Comparison of ENCODE assay signal across 9 cellular contexts in the genomic region with DNA sequence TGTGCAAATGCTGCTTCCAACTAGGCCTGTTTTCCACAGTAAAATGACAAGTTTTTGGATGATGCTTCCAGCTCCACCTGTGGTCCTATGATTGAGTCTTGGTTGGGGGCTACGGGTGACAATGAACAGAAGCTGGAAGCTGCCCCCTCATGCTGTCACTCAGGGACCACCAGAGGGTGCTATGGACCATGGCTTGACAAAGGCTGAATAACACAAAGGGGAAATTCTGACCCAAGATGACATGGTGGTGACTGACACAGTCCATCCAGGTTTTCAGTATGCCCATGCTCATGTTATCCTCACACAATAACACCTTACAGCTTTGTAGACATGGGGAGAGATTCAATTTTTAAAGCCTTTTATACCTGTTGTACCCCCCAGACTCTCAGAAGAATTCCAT. TPM values are rescaled to one million over a fixed set of nuclear protein-coding genes. Genes with fewer than 3 reads are reported as not detected.
A peak's percentile ranks its signal among the peaks of the same experiment; 100 is the strongest.
DNase-seq lines count a peak whose midpoint lies in the region; ATAC-seq and TF ChIP-seq lines count a peak whose summit lies in the region.
"Had no signal": no experiment of that assay in that cellular context is flagged by ENCODE, and none has a peak within 500 bp of the region (broad histone marks: within the 10 kb centered on the region; RNA-seq: fewer than 3 reads in every experiment).

No MANE protein-coding gene starts in this region.

- 52% methylated on average over 1 of the region's 1 CpG for WGBS in smooth muscle cell (ENCODE audit: low lambda C conversion rate)

- no peak overlapping the region for H3K4me2 ChIP-seq in smooth muscle cell

- no peak overlapping the region for H3K4me3 ChIP-seq in smooth muscle cell
- H3K4me3 ChIP-seq in CD4-positive, alpha-beta memory T cell (ENCODE audit: low read length in 2 of 2), result no peak overlapping the region

- intact Hi-C loops in activated naive CD4-positive, alpha-beta T cell treated with anti-CD3 and anti-CD28 coated beads for 36 hours (cut with micrococcal nuclease), result loop anchor here (2.0 kb wide), 1 partner anchor 45 kb away; no protein-coding TSS in a partner anchor
- intact Hi-C loops in CD4-positive, alpha-beta memory T cell (cut with micrococcal nuclease), result no loop called here

- CTCF ChIA-PET in activated naive CD4-positive, alpha-beta T cell treated with anti-CD3 and anti-CD28 coated beads for 36 hours (lab: Charles Lee), result interaction anchor here (0.8 to 2.8 kb wide), 10 partner anchors 8 to 349 kb away, joined by 3 to 11 read pairs (median 3); no protein-coding TSS in a partner anchor
- CTCF ChIA-PET in CD4-positive, alpha-beta memory T cell (lab: Charles Lee; ENCODE audit: partially characterized antibody), result interaction anchor here (0.9 to 3.4 kb wide), 7 partner anchors 10 to 364 kb away, joined by 3 to 15 read pairs (median 8); no protein-coding TSS in a partner anchor

- peaks cover 2% of the 10 kb centered on the region for H3K4me1 Mint-ChIP-seq in activated naive CD4-positive, alpha-beta T cell treated with anti-CD3 and anti-CD28 coated beads for 36 hours (ENCODE audit: low read depth)
- peaks cover 9 to 23% of the 10 kb centered on the region in 2 donors for H3K4me1 Mint-ChIP-seq in effector memory CD8-positive, alpha-beta T cell (ENCODE audit: low read depth in 2 of 2)
- peaks cover 7 to 9% (median 8%) of the 10 kb centered on the region in 4 donors for H3K4me1 Mint-ChIP-seq in CD4-positive, alpha-beta memory T cell

- H3K36me3 ChIP-seq in smooth muscle cell (ENCODE audit: low read depth), result no peaks in the 10 kb centered on the region
- peaks cover 10% of the 10 kb centered on the region for H3K36me3 ChIP-seq in CD4-positive, alpha-beta memory T cell (ENCODE audit: insufficient read depth, low read length)

- DNase-seq in activated naive CD4-positive, alpha-beta T cell treated with anti-CD3 and anti-CD28 coated beads for 36 hours, result peak; percentile 43
- no peak for DNase-seq in activated naive CD4-positive, alpha-beta T cell treated with anti-CD3 and anti-CD28 coated beads, Interleukin-2, amount 50 U/mL, for 72 hours (ENCODE audit: low spot score in 2 of 2)
- DNase-seq in MV-4-11 (lab: John Stamatoyannopoulos, UW) (peak; percentile 10), smooth muscle cell (lab: John Stamatoyannopoulos, UW; ENCODE audit: unreplicated experiment) (no peak), NCI-H526 treated with DMSO at 0.1 percent for 48 hours (lab: John Stamatoyannopoulos, UW) (no peak)
- no peak for DNase-seq in effector memory CD8-positive, alpha-beta T cell
- no peak for DNase-seq in CD4-positive, alpha-beta memory T cell
- DNase-seq: NCI-H2107 had no signal

- H3K79me2 ChIP-seq in smooth muscle cell (ENCODE audit: low read depth), result no peaks in the 10 kb centered on the region

- no peaks in the 10 kb centered on the region for H3K9me3 ChIP-seq in smooth muscle cell (replicated peaks; ENCODE audit: low read depth)
- H3K9me3 ChIP-seq in CD4-positive, alpha-beta memory T cell (ENCODE audit: control insufficient read depth in 1 of 2, low read length in 2 of 2), result no peaks in the 10 kb centered on the region

- no peak overlapping the region for H3K27ac ChIP-seq in smooth muscle cell (ENCODE audit: low read depth)
- H3K27ac ChIP-seq in CD4-positive, alpha-beta memory T cell (ENCODE audit: low read depth, low read length), result no peak overlapping the region

- no peaks in the 10 kb centered on the region for H3K27me3 Mint-ChIP-seq in activated naive CD4-positive, alpha-beta T cell treated with anti-CD3 and anti-CD28 coated beads for 36 hours (ENCODE audit: low read depth)
- no peaks in the 10 kb centered on the region for H3K27me3 Mint-ChIP-seq in effector memory CD8-positive, alpha-beta T cell
- H3K27me3 Mint-ChIP-seq in CD4-positive, alpha-beta memory T cell, result no peaks in the 10 kb centered on the region

- H3K4me1 ChIP-seq in smooth muscle cell (ENCODE audit: low read depth), result no peaks in the 10 kb centered on the region
- no peaks in the 10 kb centered on the region for H3K4me1 ChIP-seq in CD4-positive, alpha-beta memory T cell (ENCODE audit: insufficient read depth, low read length)

- H3K27me3 ChIP-seq in smooth muscle cell (ENCODE audit: low read depth), result no peaks in the 10 kb centered on the region
- no peaks in the 10 kb centered on the region for H3K27me3 ChIP-seq in CD4-positive, alpha-beta memory T cell (ENCODE audit: insufficient read depth, low read length)

- H4K20me1 ChIP-seq in smooth muscle cell (ENCODE audit: low read depth), result no peaks in the 10 kb centered on the region

- ATAC-seq in activated naive CD4-positive, alpha-beta T cell treated with anti-CD3 and anti-CD28 coated beads, Interleukin-2, amount 50 U/mL, for 72 hours, result no peak
- ATAC-seq in effector memory CD8-positive, alpha-beta T cell (replicated peaks), result peak; percentile 51
- no peak for ATAC-seq in GM21723 (IDR thresholded peaks at IDR 0.05; ENCODE audit: unreplicated experiment)

- H3F3A ChIP-seq in smooth muscle cell (ENCODE audit: low read depth), result no peaks in the 10 kb centered on the region

- peaks cover 7% of the 10 kb centered on the region for H3K9me3 Mint-ChIP-seq in activated naive CD4-positive, alpha-beta T cell treated with anti-CD3 and anti-CD28 coated beads for 36 hours
- peaks cover 0 to 6% of the 10 kb centered on the region in 2 donors for H3K9me3 Mint-ChIP-seq in activated naive CD4-positive, alpha-beta T cell treated with anti-CD3 and anti-CD28 coated beads, Interleukin-2, amount 50 U/mL, for 72 hours
- H3K9me3 Mint-ChIP-seq in effector memory CD8-positive, alpha-beta T cell, result no peaks in the 10 kb centered on the region
- H3K9me3 Mint-ChIP-seq in CD4-positive, alpha-beta memory T cell, result peaks cover 0 to 10% (median under 1%) of the 10 kb centered on the region in 8 donors

- peak; percentile 32 for TF ChIP-seq CTCF in smooth muscle cell (IDR thresholded peaks at IDR 0.05; ENCODE audit: borderline replicate concordance, insufficient read depth, poor library complexity, severe bottlenecking)

- no peak overlapping the region for H3K9ac ChIP-seq in smooth muscle cell (ENCODE audit: low read depth)

- H2AFZ ChIP-seq in smooth muscle cell (ENCODE audit: low read depth), result no peak overlapping the region

- no peak overlapping the region for H3K4me3 Mint-ChIP-seq in activated naive CD4-positive, alpha-beta T cell treated with anti-CD3 and anti-CD28 coated beads for 36 hours
- H3K4me3 Mint-ChIP-seq in effector memory CD8-positive, alpha-beta T cell, result no peak overlapping the region
- no peak overlapping the region for H3K4me3 Mint-ChIP-seq in CD4-positive, alpha-beta memory T cell

- POLR2A ChIA-PET in CD4-positive, alpha-beta memory T cell (lab: Charles Lee; ENCODE audit: partially characterized antibody), result interaction anchor here (1.2 kb wide), 1 partner anchor 9 kb away, joined by 3 read pairs; no protein-coding TSS in a partner anchor

- no peak overlapping the region for H3K27ac Mint-ChIP-seq in activated naive CD4-positive, alpha-beta T cell treated with anti-CD3 and anti-CD28 coated beads for 36 hours
- no peak overlapping the region for H3K27ac Mint-ChIP-seq in activated naive CD4-positive, alpha-beta T cell treated with anti-CD3 and anti-CD28 coated beads, Interleukin-2, amount 50 U/mL, for 72 hours
- H3K27ac Mint-ChIP-seq in effector memory CD8-positive, alpha-beta T cell, result peak overlapping the region; percentile 61 to 72
- H3K27ac Mint-ChIP-seq in CD4-positive, alpha-beta memory T cell, result peak overlapping the region in 3 of 7 donors; percentile 5 to 66 (median 43)

- peaks cover 24% of the 10 kb centered on the region for H3K36me3 Mint-ChIP-seq in activated naive CD4-positive, alpha-beta T cell treated with anti-CD3 and anti-CD28 coated beads for 36 hours (ENCODE audit: low read depth)
- H3K36me3 Mint-ChIP-seq in activated naive CD4-positive, alpha-beta T cell treated with anti-CD3 and anti-CD28 coated beads, Interleukin-2, amount 50 U/mL, for 72 hours, result peaks cover 0 to 20% of the 10 kb centered on the region in 2 donors
- H3K36me3 Mint-ChIP-seq in effector memory CD8-positive, alpha-beta T cell (ENCODE audit: insufficient read depth), result peaks cover 24% of the 10 kb centered on the region
- H3K36me3 Mint-ChIP-seq in CD4-positive, alpha-beta memory T cell, result peaks cover 47 to 54% of the 10 kb centered on the region in 2 donors

RNA-seq across cellular contexts. Expression of gene SAP30L, which starts 23.9 kb away (rescaled TPM):
- 10 to 100 TPM; 29.3 to 30.3 TPM for total RNA-seq in activated naive CD4-positive, alpha-beta T cell treated with anti-CD3 and anti-CD28 coated beads for 36 hours
- 10 to 100 TPM; 25.5 to 31.0 TPM for total RNA-seq in activated naive CD4-positive, alpha-beta T cell treated with anti-CD3 and anti-CD28 coated beads, Interleukin-2, amount 50 U/mL, for 72 hours
- total RNA-seq in smooth muscle cell, result 29.9 and 44.2 TPM in 2 replicates
- 32.7 and 41.6 TPM in 2 replicates for polyA plus RNA-seq in smooth muscle cell
- 10 to 100 TPM; 36.9 to 47.5 TPM for total RNA-seq in CD4-positive, alpha-beta memory T cell
- 10 to 100 TPM; 19.4 to 44.7 TPM for polyA plus RNA-seq in CD4-positive, alpha-beta memory T cell

RNA-seq across cellular contexts. Expression of gene HAND1, which starts 56.2 kb away (rescaled TPM):
- not detected for total RNA-seq in activated naive CD4-positive, alpha-beta T cell treated with anti-CD3 and anti-CD28 coated beads for 36 hours
- not detected for total RNA-seq in activated naive CD4-positive, alpha-beta T cell treated with anti-CD3 and anti-CD28 coated beads, Interleukin-2, amount 50 U/mL, for 72 hours
- 25.2 and 36.3 TPM in 2 replicates for total RNA-seq in smooth muscle cell
- 18.2 and 68.4 TPM in 2 replicates for polyA plus RNA-seq in smooth muscle cell
- total RNA-seq in CD4-positive, alpha-beta memory T cell, result not detected
- not detected for polyA plus RNA-seq in CD4-positive, alpha-beta memory T cell

Comparison
In these comparisons a context has a peak if more than half of its experiments do, and no peak if none do; other contexts are left out.
1. DNase-seq: peak in activated naive CD4-positive, alpha-beta T cell treated with anti-CD3 and anti-CD28 coated beads for 36 hours (single experiment) and MV-4-11 (single experiment); none in activated naive CD4-positive, alpha-beta T cell treated with anti-CD3 and anti-CD28 coated beads, Interleukin-2, amount 50 U/mL, for 72 hours (0 of 2), effector memory CD8-positive, alpha-beta T cell (0 of 3), smooth muscle cell (single experiment), CD4-positive, alpha-beta memory T cell (0 of 5) and NCI-H526 treated with DMSO at 0.1 percent for 48 hours (single experiment).
2. H3K27ac Mint-ChIP-seq: peak in effector memory CD8-positive, alpha-beta T cell (2 of 2); none in activated naive CD4-positive, alpha-beta T cell treated with anti-CD3 and anti-CD28 coated beads for 36 hours (single experiment) and activated naive CD4-positive, alpha-beta T cell treated with anti-CD3 and anti-CD28 coated beads, Interleukin-2, amount 50 U/mL, for 72 hours (0 of 2).
3. RNA of gene HAND1, which starts 56.2 kb away (total RNA-seq): 25.2 to 36.3 TPM in smooth muscle cell; not detected in activated naive CD4-positive, alpha-beta T cell treated with anti-CD3 and anti-CD28 coated beads for 36 hours, not detected in activated naive CD4-positive, alpha-beta T cell treated with anti-CD3 and anti-CD28 coated beads, Interleukin-2, amount 50 U/mL, for 72 hours and not detected in CD4-positive, alpha-beta memory T cell; every median in the first group is over 10 times any median in the second.